1 cellular context compared by ENCODE assay signal in the genomic region with DNA sequence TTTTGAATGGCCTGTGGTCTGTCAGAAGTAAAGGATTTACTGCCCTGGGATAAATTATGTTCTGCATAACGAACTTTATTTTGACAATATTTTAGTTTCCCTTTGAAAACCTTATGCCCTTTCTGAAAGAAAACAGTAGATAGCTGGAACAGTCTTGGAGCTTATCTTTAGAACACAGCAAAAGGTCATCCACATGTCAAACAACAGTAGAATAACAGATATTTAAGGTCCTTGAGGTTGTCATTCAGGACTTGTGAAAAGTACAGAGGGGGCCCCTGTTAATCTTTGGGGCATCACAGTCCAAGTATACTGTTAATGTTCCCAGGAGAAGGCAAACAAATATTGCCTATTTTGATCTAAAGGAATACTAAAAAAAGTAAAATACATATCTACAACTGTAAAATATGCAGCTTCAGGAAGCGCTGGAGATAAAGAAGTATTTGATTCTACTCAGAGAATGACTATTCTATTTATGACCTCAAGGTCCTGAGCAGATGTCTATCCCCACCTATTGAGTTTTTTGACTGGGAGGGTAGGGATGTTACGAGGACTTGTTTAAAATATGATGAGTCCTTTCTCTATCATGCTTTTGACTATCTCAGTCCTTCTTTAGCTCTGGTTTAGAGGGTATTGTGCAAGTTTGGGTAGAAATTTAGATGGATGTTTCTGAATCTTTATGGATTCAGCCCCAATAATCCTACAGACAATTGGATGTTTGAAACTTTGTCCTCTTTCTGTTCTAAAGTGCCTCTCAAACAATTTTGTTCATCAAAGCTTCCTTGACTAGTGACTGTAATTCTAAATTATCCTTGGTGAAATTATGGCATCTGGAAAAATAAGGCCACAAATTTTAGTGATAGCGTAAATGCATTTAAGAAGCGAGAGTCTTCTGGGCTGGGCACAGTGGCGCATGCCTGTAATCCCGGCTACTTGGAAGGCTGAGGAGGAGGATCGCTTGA.
TF ChIP-seq lines count a peak whose summit lies in the region.

No MANE protein-coding gene starts in this region.

TF ChIP-seq in K562, 482 proteins besides CTCF, POLR2A, EP300 and RAD21 (continued from another document):
- TF ChIP-seq, protein P1, sequence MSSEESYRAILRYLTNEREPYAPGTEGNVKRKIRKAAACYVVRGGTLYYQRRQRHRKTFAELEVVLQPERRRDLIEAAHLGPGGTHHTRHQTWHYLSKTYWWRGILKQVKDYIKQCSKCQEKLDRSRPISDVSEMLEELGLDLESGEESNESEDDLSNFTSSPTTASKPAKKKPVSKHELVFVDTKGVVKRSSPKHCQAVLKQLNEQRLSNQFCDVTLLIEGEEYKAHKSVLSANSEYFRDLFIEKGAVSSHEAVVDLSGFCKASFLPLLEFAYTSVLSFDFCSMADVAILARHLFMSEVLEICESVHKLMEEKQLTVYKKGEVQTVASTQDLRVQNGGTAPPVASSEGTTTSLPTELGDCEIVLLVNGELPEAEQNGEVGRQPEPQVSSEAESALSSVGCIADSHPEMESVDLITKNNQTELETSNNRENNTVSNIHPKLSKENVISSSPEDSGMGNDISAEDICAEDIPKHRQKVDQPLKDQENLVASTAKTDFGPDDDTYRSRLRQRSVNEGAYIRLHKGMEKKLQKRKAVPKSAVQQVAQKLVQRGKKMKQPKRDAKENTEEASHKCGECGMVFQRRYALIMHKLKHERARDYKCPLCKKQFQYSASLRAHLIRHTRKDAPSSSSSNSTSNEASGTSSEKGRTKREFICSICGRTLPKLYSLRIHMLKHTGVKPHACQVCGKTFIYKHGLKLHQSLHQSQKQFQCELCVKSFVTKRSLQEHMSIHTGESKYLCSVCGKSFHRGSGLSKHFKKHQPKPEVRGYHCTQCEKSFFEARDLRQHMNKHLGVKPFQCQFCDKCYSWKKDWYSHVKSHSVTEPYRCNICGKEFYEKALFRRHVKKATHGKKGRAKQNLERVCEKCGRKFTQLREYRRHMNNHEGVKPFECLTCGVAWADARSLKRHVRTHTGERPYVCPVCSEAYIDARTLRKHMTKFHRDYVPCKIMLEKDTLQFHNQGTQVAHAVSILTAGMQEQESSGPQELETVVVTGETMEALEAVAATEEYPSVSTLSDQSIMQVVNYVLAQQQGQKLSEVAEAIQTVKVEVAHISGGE (CRISPR knock-in tag; IDR thresholded peaks at IDR 0.05) = peak in 1 of 3 experiments; percentile 34; a peak in 1 of 6 replicates
- TF ChIP-seq TCFL5 (CRISPR knock-in tag; conservative IDR thresholded peaks at IDR 0.05) (0 out of 2 replicates have a peak, but pooled peaks have one; percentile 40), ZNF23 (CRISPR knock-in tag; IDR thresholded peaks at IDR 0.05) (no peak), NCOA1 (IDR thresholded peaks at IDR 0.05; ENCODE audit: low read depth) (peak; percentile 73), MXI1 (IDR thresholded peaks at IDR 0.05; ENCODE audit: low read depth, low read length) (0 out of 2 replicates have a peak, but pooled peaks have one; percentile 36), SMARCA4 (IDR thresholded peaks at IDR 0.05) (peak; percentile 87), FOXK2 (conservative IDR thresholded peaks at IDR 0.05 in 1 of 2, IDR thresholded peaks at IDR 0.05 in 1 of 2; ENCODE audit: low read depth in 2 of 2) (peak in 1 of 2 experiments; percentile 50; a peak in 2 of 4 replicates), TBL1XR1 (IDR thresholded peaks at IDR 0.05; ENCODE audit: low read length in 2 of 2) (peak; percentile 43 to 79; a peak in 3 of 4 replicates), SMARCE1 (IDR thresholded peaks at IDR 0.05) (peak; percentile 87), SMARCB1 (IDR thresholded peaks at IDR 0.05; ENCODE audit: insufficient read length, low read depth) (peak; percentile 1), MTA3 (IDR thresholded peaks at IDR 0.05; ENCODE audit: borderline replicate concordance) (0 out of 2 replicates have a peak, but pooled peaks have one; percentile 59), HNRNPH1 (optimal IDR thresholded peaks at IDR 0.05; ENCODE audit: low read depth, low read length) (no peak), ZNF780A (CRISPR knock-in tag; IDR thresholded peaks at IDR 0.05) (no peak), TRIM25 (IDR thresholded peaks at IDR 0.05; ENCODE audit: borderline replicate concordance) (no peak), HMGN3 (IDR thresholded peaks at IDR 0.05; ENCODE audit: borderline replicate concordance, extremely low read depth, insufficient read length, low read depth, low read length) (no peak), ARID3A (IDR thresholded peaks at IDR 0.05; ENCODE audit: borderline replicate concordance, low read depth, low read length) (no peak), ZNF76 (CRISPR knock-in tag; IDR thresholded peaks at IDR 0.05; ENCODE audit: borderline replicate concordance) (no peak), ZNF316 (IDR thresholded peaks at IDR 0.05) (0 out of 2 replicates have a peak, but pooled peaks have one; percentile 9), ZNF766 (CRISPR knock-in tag; conservative IDR thresholded peaks at IDR 0.05) (peak; percentile 68), MECOM (CRISPR knock-in tag; IDR thresholded peaks at IDR 0.05) (peak; percentile 68), PBX2 (CRISPR knock-in tag; IDR thresholded peaks at IDR 0.05; ENCODE audit: low read depth) (no peak), PBX2 (tag; conservative IDR thresholded peaks at IDR 0.05; ENCODE audit: low read depth) (peak; percentile 98), XRCC5 (IDR thresholded peaks at IDR 0.05; ENCODE audit: low read depth, low read length) (no peak), MTA2 (IDR thresholded peaks at IDR 0.05; ENCODE audit: low read depth) (peak; percentile 82), TEAD2 (tag; IDR thresholded peaks at IDR 0.05) (no peak), TCF3 (CRISPR knock-in tag; IDR thresholded peaks at IDR 0.05) (peak; percentile 86), SOX6 (IDR thresholded peaks at IDR 0.05) (peak; percentile 92), GABPA (tag; conservative IDR thresholded peaks at IDR 0.05; ENCODE audit: low read depth) (no peak; the same call in 1 of the 2 replicates), C11orf30 (IDR thresholded peaks at IDR 0.05; ENCODE audit: low read depth) (peak; percentile 44), SMC3 (conservative IDR thresholded peaks at IDR 0.05; ENCODE audit: insufficient read depth, low read depth, low read length) (no peak), BRF2 (IDR thresholded peaks at IDR 0.05; ENCODE audit: borderline replicate concordance, insufficient read depth, insufficient read length) (no peak), SP1 (CRISPR knock-in tag; IDR thresholded peaks at IDR 0.05) (no peak), PHF21A (IDR thresholded peaks at IDR 0.05; ENCODE audit: borderline replicate concordance, low read depth) (no peak), ATF7 (IDR thresholded peaks at IDR 0.05) (0 out of 2 replicates have a peak, but pooled peaks have one; percentile 62)
- TF ChIP-seq, protein P2, sequence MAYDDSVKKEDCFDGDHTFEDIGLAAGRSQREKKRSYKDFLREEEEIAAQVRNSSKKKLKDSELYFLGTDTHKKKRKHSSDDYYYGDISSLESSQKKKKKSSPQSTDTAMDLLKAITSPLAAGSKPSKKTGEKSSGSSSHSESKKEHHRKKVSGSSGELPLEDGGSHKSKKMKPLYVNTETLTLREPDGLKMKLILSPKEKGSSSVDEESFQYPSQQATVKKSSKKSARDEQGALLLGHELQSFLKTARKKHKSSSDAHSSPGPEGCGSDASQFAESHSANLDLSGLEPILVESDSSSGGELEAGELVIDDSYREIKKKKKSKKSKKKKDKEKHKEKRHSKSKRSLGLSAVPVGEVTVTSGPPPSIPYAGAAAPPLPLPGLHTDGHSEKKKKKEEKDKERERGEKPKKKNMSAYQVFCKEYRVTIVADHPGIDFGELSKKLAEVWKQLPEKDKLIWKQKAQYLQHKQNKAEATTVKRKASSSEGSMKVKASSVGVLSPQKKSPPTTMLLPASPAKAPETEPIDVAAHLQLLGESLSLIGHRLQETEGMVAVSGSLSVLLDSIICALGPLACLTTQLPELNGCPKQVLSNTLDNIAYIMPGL (CRISPR knock-in tag; IDR thresholded peaks at IDR 0.05) = no peak
- TF ChIP-seq, protein P3, sequence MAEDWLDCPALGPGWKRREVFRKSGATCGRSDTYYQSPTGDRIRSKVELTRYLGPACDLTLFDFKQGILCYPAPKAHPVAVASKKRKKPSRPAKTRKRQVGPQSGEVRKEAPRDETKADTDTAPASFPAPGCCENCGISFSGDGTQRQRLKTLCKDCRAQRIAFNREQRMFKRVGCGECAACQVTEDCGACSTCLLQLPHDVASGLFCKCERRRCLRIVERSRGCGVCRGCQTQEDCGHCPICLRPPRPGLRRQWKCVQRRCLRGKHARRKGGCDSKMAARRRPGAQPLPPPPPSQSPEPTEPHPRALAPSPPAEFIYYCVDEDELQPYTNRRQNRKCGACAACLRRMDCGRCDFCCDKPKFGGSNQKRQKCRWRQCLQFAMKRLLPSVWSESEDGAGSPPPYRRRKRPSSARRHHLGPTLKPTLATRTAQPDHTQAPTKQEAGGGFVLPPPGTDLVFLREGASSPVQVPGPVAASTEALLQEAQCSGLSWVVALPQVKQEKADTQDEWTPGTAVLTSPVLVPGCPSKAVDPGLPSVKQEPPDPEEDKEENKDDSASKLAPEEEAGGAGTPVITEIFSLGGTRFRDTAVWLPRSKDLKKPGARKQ (CRISPR knock-in tag; IDR thresholded peaks at IDR 0.05) = no peak
- TF ChIP-seq, protein P4, sequence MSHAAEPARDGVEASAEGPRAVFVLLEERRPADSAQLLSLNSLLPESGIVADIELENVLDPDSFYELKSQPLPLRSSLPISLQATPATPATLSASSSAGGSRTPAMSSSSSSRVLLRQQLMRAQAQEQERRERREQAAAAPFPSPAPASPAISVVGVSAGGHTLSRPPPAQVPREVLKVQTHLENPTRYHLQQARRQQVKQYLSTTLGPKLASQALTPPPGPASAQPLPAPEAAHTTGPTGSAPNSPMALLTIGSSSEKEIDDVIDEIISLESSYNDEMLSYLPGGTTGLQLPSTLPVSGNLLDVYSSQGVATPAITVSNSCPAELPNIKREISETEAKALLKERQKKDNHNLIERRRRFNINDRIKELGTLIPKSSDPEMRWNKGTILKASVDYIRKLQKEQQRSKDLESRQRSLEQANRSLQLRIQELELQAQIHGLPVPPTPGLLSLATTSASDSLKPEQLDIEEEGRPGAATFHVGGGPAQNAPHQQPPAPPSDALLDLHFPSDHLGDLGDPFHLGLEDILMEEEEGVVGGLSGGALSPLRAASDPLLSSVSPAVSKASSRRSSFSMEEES (CRISPR knock-in tag; IDR thresholded peaks at IDR 0.05) = no peak
